Comparison of ENCODE assay signal across 22 cellular contexts in the genomic region with DNA sequence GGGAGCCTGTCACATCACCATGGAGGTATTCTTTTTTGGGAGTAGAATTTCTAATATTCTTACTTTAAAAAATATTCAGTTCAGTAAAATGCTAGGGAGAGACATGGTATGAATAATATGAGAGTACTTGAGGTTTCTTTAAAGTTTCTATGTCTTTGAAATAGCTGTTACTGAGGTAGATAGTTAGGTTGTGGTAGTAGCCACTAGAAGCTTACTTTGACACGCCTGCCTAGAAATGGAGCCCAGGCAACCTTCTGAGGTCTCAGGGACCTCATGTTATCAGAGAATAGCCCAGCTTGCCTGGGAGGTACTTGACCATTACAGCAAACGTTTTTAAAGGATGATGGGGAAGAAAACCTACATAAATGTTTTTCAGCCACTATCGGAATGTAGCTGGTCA.
"Had no signal": no experiment of that assay in that cellular context is flagged by ENCODE, and none has a peak within 500 bp of the region (broad histone marks: within the 10 kb centered on the region; RNA-seq: fewer than 3 reads in every experiment).

No MANE protein-coding gene starts in this region.

- H3K9me3 ChIP-seq: MG63, SJSA1 had no signal

- H3K27me3 ChIP-seq: MG63, SJSA1 had no signal

- H3K36me3 ChIP-seq: MG63 had no signal

- H3K27ac ChIP-seq: SJSA1, SK-N-MC had no signal

- DNase-seq: IMR-90, Karpas-422, KG1, MG63, NCI-H1092, NCI-H1105 treated with DMSO at 0.1 percent for 48 hours, NCI-H1417 treated with DMSO at 0.1 percent for 48 hours, NCI-H146, NCI-H1694 treated with DMSO at 0.1 percent for 48 hours, NCI-H1930, NCI-H2081, NCI-H2107, NCI-H2227 treated with DMSO at 0.1 percent for 48 hours, NCI-H524, NCI-H526 treated with DMSO at 0.1 percent for 48 hours, NCI-H748 treated with DMSO at 0.1 percent for 48 hours, Right ventricle myocardium superior, RPMI8226, SIG-M5 had no signal

- H3K4me3 ChIP-seq: MG63, SJSA1, SK-N-MC had no signal

- FAIRE-seq: RCC 7860 had no signal
